In the genomic region with DNA sequence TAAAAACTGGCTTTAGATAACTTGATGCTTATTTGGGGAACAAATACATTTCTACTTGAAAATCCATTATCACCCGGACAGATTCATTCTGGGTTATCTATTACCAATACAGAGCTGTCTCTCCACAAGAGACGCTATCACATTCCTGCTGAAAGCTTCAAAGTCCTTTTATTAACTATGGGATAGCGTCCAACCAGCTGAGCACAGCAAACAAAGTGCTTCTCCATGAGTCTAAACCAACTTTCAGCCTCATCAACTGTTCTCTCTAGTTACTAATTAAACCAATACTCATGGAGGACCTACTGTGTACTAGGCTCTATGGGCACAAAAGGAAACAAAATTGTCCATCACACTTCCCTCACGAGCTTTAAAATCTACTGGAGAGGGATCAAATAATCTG, we compare ENCODE assay signal across 19 cellular contexts.
DNase-seq lines count a peak whose midpoint lies in the region; ATAC-seq and TF ChIP-seq lines count a peak whose summit lies in the region.
"Had no signal": no experiment of that assay in that cellular context is flagged by ENCODE, and none has a peak within 500 bp of the region (broad histone marks: within the 10 kb centered on the region; RNA-seq: fewer than 3 reads in every experiment).

No MANE protein-coding gene starts in this region.

- no peaks in the 10 kb centered on the region for H3K27me3 Mint-ChIP-seq in stimulated activated naive CD8-positive, alpha-beta T cell treated with anti-CD3 and anti-CD28 coated beads, Interleukin-15, amount 100 ng/mL, for 72 hours

- H3K36me3 Mint-ChIP-seq in activated naive CD4-positive, alpha-beta T cell treated with anti-CD3 and anti-CD28 coated beads, Interleukin-2, amount 50 U/mL, for 72 hours, result no peaks in the 10 kb centered on the region

- H3K9me3 Mint-ChIP-seq in stimulated activated naive CD8-positive, alpha-beta T cell treated with anti-CD3 and anti-CD28 coated beads, Interleukin-15, amount 100 ng/mL, for 72 hours, result peaks cover 0 to 7% of the 10 kb centered on the region in 2 donors
- no peaks in the 10 kb centered on the region for H3K9me3 Mint-ChIP-seq in activated naive CD4-positive, alpha-beta T cell treated with anti-CD3 and anti-CD28 coated beads, Interleukin-2, amount 50 U/mL, for 72 hours

- no peak overlapping the region for H3K27ac Mint-ChIP-seq in stimulated activated naive CD8-positive, alpha-beta T cell treated with anti-CD3 and anti-CD28 coated beads, Interleukin-15, amount 100 ng/mL, for 72 hours
- H3K27ac Mint-ChIP-seq in activated naive CD4-positive, alpha-beta T cell treated with anti-CD3 and anti-CD28 coated beads, Interleukin-2, amount 50 U/mL, for 72 hours, result no peak overlapping the region

- peak; percentile 33; the same call in 1 of the 2 replicates for TF ChIP-seq CTCF in LNCaP clone FGC (IDR thresholded peaks at IDR 0.05; ENCODE audit: control insufficient read depth, extremely low read depth, insufficient read depth)

- ATAC-seq in left lobe of liver (peak; percentile 98), GM18861 (IDR thresholded peaks at IDR 0.05; ENCODE audit: unreplicated experiment) (no peak)
- ATAC-seq in stimulated activated naive CD8-positive, alpha-beta T cell treated with anti-CD3 and anti-CD28 coated beads, Interleukin-15, amount 100 ng/mL, for 72 hours, result no peak
- ATAC-seq in activated naive CD4-positive, alpha-beta T cell treated with anti-CD3 and anti-CD28 coated beads, Interleukin-2, amount 50 U/mL, for 72 hours, result no peak
- ATAC-seq: A549, HCT116, K562 had no signal

- no peak overlapping the region for H3K4me3 Mint-ChIP-seq in stimulated activated naive CD8-positive, alpha-beta T cell treated with anti-CD3 and anti-CD28 coated beads, Interleukin-15, amount 100 ng/mL, for 72 hours

- no peaks in the 10 kb centered on the region for H3K4me1 Mint-ChIP-seq in stimulated activated naive CD8-positive, alpha-beta T cell treated with anti-CD3 and anti-CD28 coated beads, Interleukin-15, amount 100 ng/mL, for 72 hours

- peak; percentile 24 for DNase-seq in Ammon's horn (ENCODE audit: low spot score)
- peak; percentile 34 for DNase-seq in LNCaP clone FGC (ENCODE audit: low read depth)
- DNase-seq in left lobe of liver (ENCODE audit: low spot score), result no peak
- peak; percentile 57 for DNase-seq in pons (ENCODE audit: low spot score)
- no peak for DNase-seq in stimulated activated naive CD8-positive, alpha-beta T cell treated with anti-CD3 and anti-CD28 coated beads, Interleukin-15, amount 100 ng/mL, for 72 hours
- DNase-seq in activated naive CD4-positive, alpha-beta T cell treated with anti-CD3 and anti-CD28 coated beads, Interleukin-2, amount 50 U/mL, for 72 hours (ENCODE audit: low spot score in 2 of 2), result no peak
- DNase-seq: C1 segment of cervical spinal cord, DMS153, NCI-H1436, NCI-H2029, NCI-H2171 treated with DMSO at 0.1 percent for 48 hours, NCI-H446 treated with DMSO at 0.1 percent for 48 hours, NCI-H748 treated with DMSO at 0.1 percent for 48 hours, OCI-M1 had no signal

- no peak overlapping the region for H3K4me3 ChIP-seq in LNCaP clone FGC (ENCODE audit: low read depth, low read length)
- H3K4me3 ChIP-seq: A549, K562, SJSA1 had no signal

Comparison
In these comparisons a context has a peak if more than half of its experiments do, and no peak if none do; other contexts are left out.
1. DNase-seq: peak in Ammon's horn (single experiment), LNCaP clone FGC (single experiment) and pons (single experiment); none in left lobe of liver (single experiment), stimulated activated naive CD8-positive, alpha-beta T cell treated with anti-CD3 and anti-CD28 coated beads, Interleukin-15, amount 100 ng/mL, for 72 hours (0 of 2) and activated naive CD4-positive, alpha-beta T cell treated with anti-CD3 and anti-CD28 coated beads, Interleukin-2, amount 50 U/mL, for 72 hours (0 of 2).